In the genomic region with DNA sequence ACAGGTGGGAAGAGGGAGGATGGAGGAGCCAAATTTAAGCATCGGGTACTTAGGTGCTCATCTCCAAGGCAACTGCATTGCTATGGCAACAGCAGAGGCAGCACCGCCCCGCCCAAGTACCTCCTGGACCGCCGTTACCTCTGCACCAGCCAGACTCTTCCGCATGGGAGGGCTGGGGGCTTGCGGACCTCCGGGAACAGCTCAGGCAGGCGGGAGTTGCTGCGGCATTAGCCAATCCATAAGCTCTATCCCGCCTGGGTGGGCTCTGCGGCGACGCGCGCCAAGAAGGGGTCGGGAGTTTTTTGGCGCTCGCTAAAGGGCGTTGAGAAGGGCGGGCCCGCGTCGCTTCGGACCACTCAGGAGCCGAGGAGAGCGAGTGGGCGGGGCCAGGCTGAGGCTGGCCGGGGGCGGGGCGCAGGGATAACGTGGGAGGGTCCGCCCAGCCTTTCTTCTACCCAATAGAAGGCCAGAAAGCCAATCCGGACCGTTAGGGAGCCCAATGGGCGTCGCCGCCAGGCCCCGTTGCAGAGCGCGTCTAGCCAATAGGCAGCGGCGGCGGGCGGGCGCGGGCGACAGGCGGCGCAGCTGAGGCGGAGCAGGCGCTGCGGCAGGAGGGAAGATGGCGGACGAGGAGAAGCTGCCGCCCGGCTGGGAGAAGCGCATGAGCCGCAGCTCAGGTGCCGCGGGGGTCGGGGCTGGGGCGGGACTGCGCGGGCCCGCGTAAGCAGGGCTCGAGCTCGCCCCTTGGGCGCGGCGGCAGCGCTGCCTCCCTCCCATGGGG, we compare ENCODE assay signal across 8 cellular contexts. TPM values are rescaled to one million over a fixed set of nuclear protein-coding genes. Genes with fewer than 3 reads are reported as not detected.
DNase-seq lines count a peak whose midpoint lies in the region; ATAC-seq, FAIRE-seq and TF ChIP-seq lines count a peak whose summit lies in the region.

PIN1 (plus strand) TSS at position 593 of the 781 bp plus-strand sequence; CDS start at position 620, 27 bp downstream.

- no peak within 1 kb of the TSS for H3K27ac ChIP-seq in OCI-LY1 (ENCODE audit: low read depth, low read length, poor library complexity, severe bottlenecking)

- peak within 1 kb of the TSS; percentile 84 for H3K9ac ChIP-seq in OCI-LY1 (ENCODE audit: low read length)

- no peaks in the 10 kb centered on the region for H3F3A ChIP-seq in OCI-LY1 (ENCODE audit: insufficient read depth, low read length)

- peak within 1 kb of the TSS; percentile 91 for H3K4me3 ChIP-seq in OCI-LY1 (ENCODE audit: low read depth, low read length, poor library complexity, severe bottlenecking)

- no peaks in the 10 kb centered on the region for H3K9me3 Mint-ChIP-seq in mesothelial cell of epicardium

- no peaks in the 10 kb centered on the region for H3K9me2 ChIP-seq in OCI-LY1 (ENCODE audit: low read depth, low read length)

- peaks cover 11% of the 10 kb centered on the region for H3K79me2 ChIP-seq in OCI-LY1 (ENCODE audit: insufficient read depth, low read length)

- H3K36me3 Mint-ChIP-seq in mesothelial cell of epicardium: peaks cover 8% of the 10 kb centered on the region

- no peaks in the 10 kb centered on the region for H3K27me3 ChIP-seq in OCI-LY1 (ENCODE audit: insufficient read depth, low read length)

- peaks cover 16% of the 10 kb centered on the region for H3K4me1 Mint-ChIP-seq in mesothelial cell of epicardium

- no peaks in the 10 kb centered on the region for H3K27me3 Mint-ChIP-seq in mesothelial cell of epicardium (ENCODE audit: low read depth)

- no peaks in the 10 kb centered on the region for H3K9me3 ChIP-seq in OCI-LY1 (ENCODE audit: low read length)

- DNase-seq in DMS 273 (lab: John Stamatoyannopoulos, UW; ENCODE audit: unreplicated experiment) (peak; percentile 99), HuH-7 (ENCODE audit: low spot score) (peak; percentile 98), mesothelial cell of epicardium (ENCODE audit: low spot score in 2 of 2, unreplicated experiment in 2 of 2) (peak; percentile 99)
- peak; percentile 99 for DNase-seq in activated CD8-positive, alpha-beta memory T cell treated with anti-CD3 and anti-CD28 coated beads, Interleukin-2, amount 50 U/mL, for 4 hours
- peak; percentile 99 for DNase-seq in stimulated activated CD8-positive, alpha-beta memory T cell treated with anti-CD3 and anti-CD28 coated beads, Interleukin-15, amount 100 ng/mL, for 48 hours (ENCODE audit: low read depth in 2 of 2)

- H2AFZ ChIP-seq in OCI-LY1 (ENCODE audit: low read length): no peak within 1 kb of the TSS

- TF ChIP-seq CTCF in OCI-LY1 (IDR thresholded peaks at IDR 0.05; ENCODE audit: low read length) (peak; percentile 32; the same call in 1 of the 2 replicates), mesothelial cell of epicardium (IDR thresholded peaks at IDR 0.05; ENCODE audit: unreplicated experiment) (no peak)

- H3K4me1 ChIP-seq in OCI-LY1 (ENCODE audit: insufficient read depth, low read length, severe bottlenecking): peaks cover 13% of the 10 kb centered on the region

- ATAC-seq in GM21447 (IDR thresholded peaks at IDR 0.05; ENCODE audit: unreplicated experiment): peak; percentile 84

- H3K4me3 Mint-ChIP-seq in mesothelial cell of epicardium: peak within 1 kb of the TSS; percentile 81

- peaks cover 21% of the 10 kb centered on the region for H3K36me3 ChIP-seq in OCI-LY1 (ENCODE audit: insufficient read depth, low read length)

- peak; percentile 72 for FAIRE-seq in endometrium (lab: Jason Lieb, UNC)

- no peaks in the 10 kb centered on the region for H4K20me1 ChIP-seq in OCI-LY1 (ENCODE audit: insufficient read depth, low read length)

- H3K4me2 ChIP-seq in OCI-LY1 (ENCODE audit: low read length): peak within 1 kb of the TSS; percentile 84

- H3K27ac Mint-ChIP-seq in mesothelial cell of epicardium: peak within 1 kb of the TSS; percentile 82

RNA-seq across cellular contexts. Expression of gene PIN1, which starts in this region (rescaled TPM):
- total RNA-seq in mesothelial cell of epicardium: 60.0 to 61.1 TPM (median 60.6 TPM) in 3 replicates
